In the genomic region with DNA sequence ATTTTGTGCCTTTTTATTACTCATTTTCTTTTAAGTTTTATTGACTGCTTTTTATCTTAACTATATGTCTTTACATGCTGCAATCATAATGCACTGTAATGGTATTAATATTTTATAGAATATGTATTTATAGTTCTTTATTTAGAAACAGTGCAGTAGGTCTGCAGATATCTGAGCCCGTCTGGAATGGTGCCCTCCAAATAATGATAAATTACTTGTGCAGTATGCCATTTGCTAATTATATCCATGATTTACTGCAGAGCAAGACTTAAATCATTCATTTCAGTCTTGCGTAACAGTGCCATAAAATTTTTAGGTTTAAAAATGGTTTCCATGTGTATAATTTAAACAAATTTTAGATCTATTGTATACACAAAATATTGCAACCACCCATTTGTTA, we compare ENCODE assay signal across 2 cellular contexts.
TF ChIP-seq lines count a peak whose summit lies in the region.

No MANE protein-coding gene starts in this region.

TF ChIP-seq in IMR-90, 13 proteins besides CTCF, POLR2A, EP300 and RAD21:
- no peak for TF ChIP-seq RCOR1 (IDR thresholded peaks at IDR 0.05; ENCODE audit: insufficient replicate concordance, low read length)
- TF ChIP-seq FOS (IDR thresholded peaks at IDR 0.05; ENCODE audit: low read depth, low read length), result no peak
- TF ChIP-seq ELK1 (IDR thresholded peaks at IDR 0.05; ENCODE audit: borderline replicate concordance, low read depth, low read length), result no peak
- no peak for TF ChIP-seq MAZ (IDR thresholded peaks at IDR 0.05; ENCODE audit: borderline replicate concordance, low read depth, low read length)
- 0 out of 2 replicates have a peak, but pooled peaks have one; percentile 50 for TF ChIP-seq CEBPB (IDR thresholded peaks at IDR 0.05; ENCODE audit: low read depth, low read length)
- TF ChIP-seq MAFK (IDR thresholded peaks at IDR 0.05; ENCODE audit: low read depth, low read length), result no peak
- no peak for TF ChIP-seq NFE2L2 (IDR thresholded peaks at IDR 0.05; ENCODE audit: low read depth, low read length)

TF ChIP-seq in H1, 55 proteins besides CTCF, POLR2A, EP300 and RAD21:
- no peak for TF ChIP-seq RNF2 (IDR thresholded peaks at IDR 0.05; ENCODE audit: borderline replicate concordance, low read depth, low read length, missing control alignments, poor library complexity, severe bottlenecking)
- peak; percentile 30; the same call in 1 of the 2 replicates for TF ChIP-seq CEBPB (IDR thresholded peaks at IDR 0.05; ENCODE audit: low read depth, low read length)
TF ChIP-seq in H1: peak in this region for 1.
